8 cellular contexts compared by ENCODE assay signal in the genomic region with DNA sequence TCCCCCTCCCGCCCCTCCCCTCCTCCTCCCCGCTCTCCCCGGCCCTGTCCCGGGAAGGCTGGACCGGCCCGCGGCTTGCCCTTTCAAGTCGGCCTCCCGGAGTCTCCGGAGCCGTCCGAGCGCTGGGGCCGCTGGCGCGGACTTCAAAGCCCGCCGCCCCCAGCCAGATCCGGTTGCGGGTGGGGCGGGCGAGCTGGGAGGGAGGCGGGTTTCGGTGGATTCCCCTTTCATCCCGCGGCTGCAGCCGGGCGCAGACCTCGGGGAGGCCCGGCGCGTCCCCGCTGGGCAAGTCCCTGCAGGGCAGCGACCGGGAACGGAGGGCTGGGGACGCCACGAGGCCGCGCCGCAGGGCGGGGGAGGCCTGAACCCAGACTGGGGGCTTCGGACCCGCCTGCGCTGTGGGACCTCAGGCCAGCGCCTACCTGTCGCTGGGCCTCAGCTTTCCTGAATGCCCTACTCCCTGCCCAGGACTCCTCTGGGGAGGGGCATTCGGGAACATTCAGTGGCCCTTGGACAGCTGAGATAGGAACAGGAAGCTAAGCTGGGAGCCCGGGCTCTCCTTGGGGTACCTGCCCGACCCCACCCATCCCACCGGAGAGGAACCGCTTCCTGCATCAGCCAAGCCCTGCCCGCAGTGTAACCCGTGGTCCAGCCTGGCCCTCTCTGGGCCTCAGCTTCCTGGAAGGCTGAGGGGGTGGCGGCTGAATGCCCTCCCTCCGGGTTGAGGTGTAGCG. TPM values are rescaled to one million over a fixed set of nuclear protein-coding genes. Genes with fewer than 3 reads are reported as not detected.
DNase-seq lines count a peak whose midpoint lies in the region; ATAC-seq and TF ChIP-seq lines count a peak whose summit lies in the region.

No MANE protein-coding gene starts in this region.

- no peak for TF ChIP-seq POLR2A in testis (IDR thresholded peaks at IDR 0.05)

- intact Hi-C loops in CD14-positive monocyte (cut with micrococcal nuclease) (no loop called here), testis (cut with DNase I; ENCODE audit: low total_unique reads) (no loop called here)

- peaks cover 55% of the 10 kb centered on the region for H3K4me1 Mint-ChIP-seq in CD14-positive monocyte
- H3K4me1 Mint-ChIP-seq in central memory CD8-positive, alpha-beta T cell, result peaks cover 17% of the 10 kb centered on the region

- H3K4me3 ChIP-seq in liver (ENCODE audit: low read depth in 1 of 3, low read length in 3 of 3) (peak overlapping the region in 2 of 3 donors; percentile 14 to 39), testis (peak overlapping the region; percentile 46 to 63)

- peaks cover 2 to 5% of the 10 kb centered on the region in 2 donors for H3K36me3 Mint-ChIP-seq in CD14-positive monocyte
- H3K36me3 Mint-ChIP-seq in central memory CD8-positive, alpha-beta T cell (ENCODE audit: insufficient read depth), result no peaks in the 10 kb centered on the region

- H3K27me3 Mint-ChIP-seq in CD14-positive monocyte (ENCODE audit: low read depth in 3 of 3), result peaks cover 7 to 19% (median 18%) of the 10 kb centered on the region in 3 donors
- peaks cover 11% of the 10 kb centered on the region for H3K27me3 Mint-ChIP-seq in central memory CD8-positive, alpha-beta T cell

- no peak for TF ChIP-seq RAD21 in liver (IDR thresholded peaks at IDR 0.05)

- H3K4me3 Mint-ChIP-seq in CD14-positive monocyte, result peak overlapping the region; percentile 69 to 77
- peak overlapping the region; percentile 53 for H3K4me3 Mint-ChIP-seq in central memory CD8-positive, alpha-beta T cell

- H3K9me3 ChIP-seq in liver (ENCODE audit: control insufficient read depth in 4 of 4, low read length in 3 of 4), result no peaks in the 10 kb centered on the region
- no peaks in the 10 kb centered on the region for H3K9me3 ChIP-seq in testis

- H3K9ac ChIP-seq in liver (ENCODE audit: low read depth in 1 of 2, low read length in 2 of 2), result peak overlapping the region in 1 of 2 donors; percentile 22

- WGBS in liver, result 9% methylated on average over 57 of the region's 57 CpGs
- WGBS in testis, 2 donors, result 11 to 37% methylated on average over 5 to 32 of the region's 57 CpGs

- TF ChIP-seq CTCF in CD14-positive monocyte (IDR thresholded peaks at IDR 0.05) (no peak), liver (IDR thresholded peaks at IDR 0.05; ENCODE audit: low read depth, low read length, missing input control) (no peak), testis (IDR thresholded peaks at IDR 0.05) (no peak)

- H3K27ac Mint-ChIP-seq in CD14-positive monocyte, result no peak overlapping the region
- peak overlapping the region; percentile 58 for H3K27ac Mint-ChIP-seq in central memory CD8-positive, alpha-beta T cell (ENCODE audit: low read depth)

- H3K4me1 ChIP-seq in liver (ENCODE audit: control insufficient read depth in 4 of 4, insufficient read depth in 4 of 4, low read length in 3 of 4), result peaks cover 0 to 7% (median 4%) of the 10 kb centered on the region in 4 donors
- H3K4me1 ChIP-seq in testis, result peaks cover 21% of the 10 kb centered on the region

- H3K36me3 ChIP-seq in liver (ENCODE audit: control insufficient read depth in 4 of 4, insufficient read depth in 3 of 4, low read depth in 1 of 4, low read length in 3 of 4) (no peaks in the 10 kb centered on the region), testis (ENCODE audit: low read depth, missing control alignments) (no peaks in the 10 kb centered on the region)

- H3K27me3 ChIP-seq in liver (ENCODE audit: control insufficient read depth in 4 of 4, insufficient read depth in 4 of 4, low read length in 3 of 4) (peaks cover 0 to 3% (median 0%) of the 10 kb centered on the region in 4 donors), testis (no peaks in the 10 kb centered on the region)

- DNase-seq in CD14-positive monocyte (ENCODE audit: low spot score), result no peak
- peak; percentile 68 for DNase-seq in HuH-7 (ENCODE audit: low spot score)
- no peak for DNase-seq in central memory CD8-positive, alpha-beta T cell (ENCODE audit: low spot score in 2 of 2)
- peak; percentile 46 for DNase-seq in testis
- DNase-seq in pons (ENCODE audit: low spot score), result no peak
- DNase-seq in medulla oblongata (ENCODE audit: extremely low spot score), result no peak

- no peaks in the 10 kb centered on the region for H3K9me3 Mint-ChIP-seq in CD14-positive monocyte
- H3K9me3 Mint-ChIP-seq in central memory CD8-positive, alpha-beta T cell, result no peaks in the 10 kb centered on the region

- H3K27ac ChIP-seq in liver (ENCODE audit: low read depth in 1 of 2, low read length in 2 of 2) (peak overlapping the region; percentile 31 to 54), testis (peak overlapping the region; percentile 76 to 83)

- ATAC-seq in central memory CD8-positive, alpha-beta T cell (replicated peaks; ENCODE audit: extremely low read depth, poor library complexity, severe bottlenecking), result peak; percentile 54
- no peak for ATAC-seq in HG03571 (IDR thresholded peaks at IDR 0.05; ENCODE audit: unreplicated experiment)

TF ChIP-seq in liver, 16 proteins besides CTCF, POLR2A, EP300 and RAD21:
- TF ChIP-seq GABPA (IDR thresholded peaks at IDR 0.05 in 1 of 2, conservative IDR thresholded peaks at IDR 0.05 in 1 of 2), result no peak

RNA-seq across cellular contexts. Expression of a gene that starts 23.4 kb away (rescaled TPM):
- polyA plus RNA-seq in CD14-positive monocyte, result not detected
- total RNA-seq in liver, result under 1 TPM in 1 of 2 donors, not detected in 1; 0.23 TPM
- not detected for polyA plus RNA-seq in liver
- 1 to 10 TPM; 3.7 to 9.4 TPM for total RNA-seq in testis
- 14.6 TPM for polyA plus RNA-seq in testis (ENCODE audit: insufficient read depth, low read depth, low replicate concordance)

RNA-seq across cellular contexts. Expression of a gene that starts 28.4 kb away (rescaled TPM):
- polyA plus RNA-seq in CD14-positive monocyte, result 10 to 100 TPM; 28.2 to 43.9 TPM
- total RNA-seq in liver, result 10 to 100 TPM; 13.1 to 17.7 TPM
- 10 to 100 TPM; 34.8 to 42.5 TPM for polyA plus RNA-seq in liver
- total RNA-seq in testis, result 10 to 100 TPM; 71.8 to 82.6 TPM
- 189 TPM for polyA plus RNA-seq in testis (ENCODE audit: insufficient read depth, low read depth, low replicate concordance)

RNA-seq across cellular contexts. Expression of a gene that starts 44.4 kb away (rescaled TPM):
- polyA plus RNA-seq in CD14-positive monocyte, result 10 to 100 TPM in 1 of 2 donors, 1 to 10 TPM in 1; 8.1 to 10.1 TPM
- 1 to 10 TPM; 6.0 to 8.4 TPM for total RNA-seq in liver
- polyA plus RNA-seq in liver, result 1 to 10 TPM; 3.4 to 6.3 TPM
- 10 to 100 TPM; 51.2 to 61.7 TPM for total RNA-seq in testis
- polyA plus RNA-seq in testis (ENCODE audit: insufficient read depth, low read depth, low replicate concordance), result 21.4 TPM

Comparison
In these comparisons a context has a peak if more than half of its experiments do, and no peak if none do; other contexts are left out.
1. DNase-seq: peak in HuH-7 (single experiment) and testis (single experiment); none in CD14-positive monocyte (single experiment), central memory CD8-positive, alpha-beta T cell (0 of 2), pons (single experiment) and medulla oblongata (single experiment).
2. RNA of a gene that starts 23.4 kb away (polyA plus RNA-seq): 14.6 TPM in testis (single experiment); not detected in liver and not detected in CD14-positive monocyte; every median in the first group is over 10 times any median in the second.